ENCODE assay signal across 15 cellular contexts in the genomic region with DNA sequence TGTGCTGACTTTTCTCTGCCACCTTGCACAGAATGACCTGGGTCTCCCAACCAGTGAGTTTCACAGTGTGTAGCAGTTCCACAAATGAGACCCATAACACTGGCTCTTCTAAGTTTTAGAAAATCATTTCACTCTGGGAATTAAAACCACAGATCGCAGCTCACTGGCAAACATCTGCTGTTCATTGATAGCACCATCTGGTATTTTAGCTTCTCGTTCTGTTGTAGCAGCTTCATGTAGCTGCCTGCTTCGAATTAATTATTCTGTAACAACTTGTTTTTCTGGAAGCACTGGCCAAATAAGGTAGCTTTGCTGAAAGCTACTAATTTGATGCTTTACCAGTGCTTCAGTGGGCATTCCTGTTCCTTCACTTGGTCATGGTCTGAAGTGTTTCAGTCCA.
DNase-seq lines count a peak whose midpoint lies in the region; ATAC-seq and TF ChIP-seq lines count a peak whose summit lies in the region.
"Had no signal": no experiment of that assay in that cellular context is flagged by ENCODE, and none has a peak within 500 bp of the region (broad histone marks: within the 10 kb centered on the region; RNA-seq: fewer than 3 reads in every experiment).

No MANE protein-coding gene starts in this region.

- ATAC-seq in HG03432 (IDR thresholded peaks at IDR 0.05; ENCODE audit: unreplicated experiment): no peak
- no peak for ATAC-seq in HG02870 (IDR thresholded peaks at IDR 0.05; ENCODE audit: unreplicated experiment)

- peaks cover 40% of the 10 kb centered on the region for H3K4me1 Mint-ChIP-seq in glutamatergic neuron (ENCODE audit: low read depth, unreplicated experiment)
- H3K4me1 Mint-ChIP-seq: CD4-positive, alpha-beta memory T cell had no signal

- H3K27ac Mint-ChIP-seq in glutamatergic neuron (ENCODE audit: unreplicated experiment): peak overlapping the region; percentile 71
- H3K27ac Mint-ChIP-seq: CD4-positive, alpha-beta memory T cell; T-helper 1 cell treated with Interleukin-12 subunit alpha and Interleukin-12 subunit beta and Interleukin-4 antibody, amounts not matched to agents 30 μg/mL and 1 μg/mL, for 36 hours had no signal

- no peak for TF ChIP-seq CTCF in glutamatergic neuron (IDR thresholded peaks at IDR 0.05; ENCODE audit: partially characterized antibody, unreplicated experiment)

- H3K27me3 Mint-ChIP-seq in glutamatergic neuron (ENCODE audit: unreplicated experiment): peaks cover 4% of the 10 kb centered on the region
- H3K27me3 Mint-ChIP-seq: CD4-positive, alpha-beta memory T cell had no signal

- peak; percentile 88 for DNase-seq in NCI-H1694 (lab: John Stamatoyannopoulos, UW)
- peak; percentile 75 for DNase-seq in NCI-H82 (lab: John Stamatoyannopoulos, UW)
- no peak for DNase-seq in glutamatergic neuron
- no peak for DNase-seq in AG08396 (ENCODE audit: low spot score)
- DNase-seq in COLO829 (ENCODE audit: low spot score): no peak
- DNase-seq: Calu3; CD4-positive, alpha-beta memory T cell; KG1; NCI-H1417; NCI-H1930; NCI-H774; SHP77 treated with DMSO at 0.1 percent for 48 hours had no signal

- H3K4me3 Mint-ChIP-seq in glutamatergic neuron (ENCODE audit: unreplicated experiment): peak overlapping the region; percentile 59
- H3K4me3 Mint-ChIP-seq: CD4-positive, alpha-beta memory T cell; T-helper 1 cell treated with Interleukin-12 subunit alpha and Interleukin-12 subunit beta and Interleukin-4 antibody, amounts not matched to agents 30 μg/mL and 1 μg/mL, for 36 hours had no signal

- H3K36me3 Mint-ChIP-seq in glutamatergic neuron (ENCODE audit: unreplicated experiment): no peaks in the 10 kb centered on the region
- H3K36me3 Mint-ChIP-seq: CD4-positive, alpha-beta memory T cell had no signal

- peaks cover 5% of the 10 kb centered on the region for H3K9me3 Mint-ChIP-seq in glutamatergic neuron (ENCODE audit: unreplicated experiment)
- H3K9me3 Mint-ChIP-seq: T-helper 1 cell treated with Interleukin-12 subunit alpha and Interleukin-12 subunit beta and Interleukin-4 antibody, amounts not matched to agents 30 μg/mL and 1 μg/mL, for 36 hours had no signal

Comparison
In these comparisons a context has a peak if more than half of its experiments do, and no peak if none do; other contexts are left out.
1. DNase-seq: peak in NCI-H1694 (single experiment) and NCI-H82 (single experiment); none in glutamatergic neuron (single experiment), AG08396 (single experiment) and COLO829 (single experiment).